15 cellular contexts compared by ENCODE assay signal in genomic region chr11:133942594-133942993, GRCh38. TPM values are rescaled to one million over a fixed set of nuclear protein-coding genes. Genes with fewer than 3 reads are reported as not detected.
"Had no signal": no experiment of that assay in that cellular context is flagged by ENCODE, and none has a peak within 500 bp of the region (broad histone marks: within the 10 kb centered on the region; RNA-seq: fewer than 3 reads in every experiment).

No MANE protein-coding gene starts in this region.

- H3K4me1 Mint-ChIP-seq: activated B cell treated with CpG ODN at 0.5 μM for 24 hours had no signal

- FAIRE-seq: frontal cortex had no signal

- ATAC-seq: activated naive CD8-positive, alpha-beta T cell treated with anti-CD3 and anti-CD28 coated beads, Interleukin-2, amount 50 U/mL, for 24 hours; heart right ventricle; psoas muscle; sciatic nerve had no signal

- H3K27ac Mint-ChIP-seq: activated B cell treated with CpG ODN at 0.5 μM for 24 hours; activated naive CD8-positive, alpha-beta T cell treated with anti-CD3 and anti-CD28 coated beads, Interleukin-2, amount 50 U/mL, for 24 hours; activated T-cell treated with anti-CD3 and anti-CD28 coated beads, Interleukin-2, amount 50 U/mL, for 24 hours; dendritic cell treated with granulocyte-macrophage colony-stimulating factor and Interleukin-4, amounts not matched to agents 40 ng/mL and 50 ng/mL, for 4 days; neural progenitor cell; stimulated activated naive CD8-positive, alpha-beta T cell treated with anti-CD3 and anti-CD28 coated beads, Interleukin-15, Interleukin-2, amounts not matched to agents 100 ng/mL and 50 ng/mL, for 24 hours had no signal

- H3K27me3 Mint-ChIP-seq: activated T-cell treated with anti-CD3 and anti-CD28 coated beads, Interleukin-2, amount 50 U/mL, for 24 hours; stimulated activated naive CD8-positive, alpha-beta T cell treated with anti-CD3 and anti-CD28 coated beads, Interleukin-15, Interleukin-2, amounts not matched to agents 100 ng/mL and 50 ng/mL, for 24 hours had no signal

- DNase-seq: activated B cell treated with CpG ODN at 0.5 μM for 24 hours; activated CD4-positive, alpha-beta T cell treated with anti-CD3 and anti-CD28 coated beads, Interleukin-2, amount 50 U/mL, for 1 hour; activated gamma-delta T cell treated with Interleukin-2 at 50 U/mL for 16 hours; activated naive CD8-positive, alpha-beta T cell treated with anti-CD3 and anti-CD28 coated beads, Interleukin-2, amount 50 U/mL, for 24 hours; activated T-cell treated with anti-CD3 and anti-CD28 coated beads, Interleukin-2, amount 50 U/mL, for 24 hours; effector memory CD4-positive, alpha-beta T cell; heart right ventricle; trophoblast cell had no signal

- H3K4me3 Mint-ChIP-seq: activated B cell treated with CpG ODN at 0.5 μM for 24 hours; activated naive CD8-positive, alpha-beta T cell treated with anti-CD3 and anti-CD28 coated beads, Interleukin-2, amount 50 U/mL, for 24 hours; activated T-cell treated with anti-CD3 and anti-CD28 coated beads, Interleukin-2, amount 50 U/mL, for 24 hours; dendritic cell treated with granulocyte-macrophage colony-stimulating factor and Interleukin-4, amounts not matched to agents 40 ng/mL and 50 ng/mL, for 4 days; neural progenitor cell; stimulated activated naive CD8-positive, alpha-beta T cell treated with anti-CD3 and anti-CD28 coated beads, Interleukin-15, Interleukin-2, amounts not matched to agents 100 ng/mL and 50 ng/mL, for 24 hours had no signal

- H3K9me3 Mint-ChIP-seq: activated B cell treated with CpG ODN at 0.5 μM for 24 hours; activated naive CD8-positive, alpha-beta T cell treated with anti-CD3 and anti-CD28 coated beads, Interleukin-2, amount 50 U/mL, for 24 hours; activated T-cell treated with anti-CD3 and anti-CD28 coated beads, Interleukin-2, amount 50 U/mL, for 24 hours; stimulated activated naive CD8-positive, alpha-beta T cell treated with anti-CD3 and anti-CD28 coated beads, Interleukin-15, Interleukin-2, amounts not matched to agents 100 ng/mL and 50 ng/mL, for 24 hours had no signal

RNA-seq across cellular contexts. Expression of gene IGSF9B, which starts 14.2 kb away (rescaled TPM):
- total RNA-seq: lung microvascular endothelial cell had no signal
